ENCODE assay signal across 18 cellular contexts in genomic region chr7:132766660-132767059, GRCh38.
DNase-seq lines count a peak whose midpoint lies in the region; ATAC-seq and TF ChIP-seq lines count a peak whose summit lies in the region.
"Had no signal": no experiment of that assay in that cellular context is flagged by ENCODE, and none has a peak within 500 bp of the region (broad histone marks: within the 10 kb centered on the region; RNA-seq: fewer than 3 reads in every experiment).

No MANE protein-coding gene starts in this region.

- ATAC-seq in CD4-positive, CD25-positive, alpha-beta regulatory T cell (ENCODE audit: low read depth in 2 of 2), result no peak
- ATAC-seq in stimulated activated effector memory CD8-positive, alpha-beta T cell treated with anti-CD3 and anti-CD28 coated beads, Interleukin-12 subunit alpha, Interleukin-12 subunit beta, amount 100 ng/mL, for 72 hours, result peak; percentile 34
- no peak for ATAC-seq in HG02981 (IDR thresholded peaks at IDR 0.05; ENCODE audit: unreplicated experiment)
- no peak for ATAC-seq in CD4-positive, alpha-beta T cell (ENCODE audit: poor library complexity)
- ATAC-seq: CD8-positive, alpha-beta T cell had no signal

- no peak overlapping the region for H3K4me3 Mint-ChIP-seq in CD4-positive, CD25-positive, alpha-beta regulatory T cell
- no peak overlapping the region for H3K4me3 Mint-ChIP-seq in osteocyte (ENCODE audit: unreplicated experiment)
- no peak overlapping the region for H3K4me3 Mint-ChIP-seq in stimulated activated effector memory CD8-positive, alpha-beta T cell treated with anti-CD3 and anti-CD28 coated beads, Interleukin-12 subunit alpha, Interleukin-12 subunit beta, amount 100 ng/mL, for 72 hours
- no peak overlapping the region for H3K4me3 Mint-ChIP-seq in CD4-positive, alpha-beta T cell
- H3K4me3 Mint-ChIP-seq: B cell; CD8-positive, alpha-beta T cell had no signal

- no peak overlapping the region for H3K27ac ChIP-seq in CD4-positive, CD25-positive, alpha-beta regulatory T cell (ENCODE audit: insufficient read depth, low read length, poor library complexity, severe bottlenecking)
- no peak overlapping the region for H3K27ac ChIP-seq in HEK293 (ENCODE audit: extremely low read depth, low read depth, low read length)
- H3K27ac ChIP-seq in CD4-positive, alpha-beta T cell (ENCODE audit: low read depth, low read length), result no peak overlapping the region
- H3K27ac ChIP-seq: 22Rv1; BLaER1 treated with 17β-estradiol and CSF1 and Interleukin-3, amounts not matched to agents 10 nM and 100 nM; C4-2B had no signal

- TF ChIP-seq CTCF in HEK293 (tag by site-specific recombination; IDR thresholded peaks at IDR 0.05) (no peak), osteocyte (IDR thresholded peaks at IDR 0.05) (no peak)
- no peak for TF ChIP-seq CTCF in CD4-positive, alpha-beta T cell (IDR thresholded peaks at IDR 0.05)

- H3K27me3 ChIP-seq in CD4-positive, CD25-positive, alpha-beta regulatory T cell (ENCODE audit: control insufficient read depth, insufficient read depth, low read length), result no peaks in the 10 kb centered on the region
- H3K27me3 ChIP-seq in CD4-positive, alpha-beta T cell (ENCODE audit: control insufficient read depth, insufficient read depth, low read length), result no peaks in the 10 kb centered on the region
- H3K27me3 ChIP-seq: BLaER1 treated with 17β-estradiol and CSF1 and Interleukin-3, amounts not matched to agents 10 nM and 100 nM had no signal

- no peaks in the 10 kb centered on the region for H3K36me3 ChIP-seq in CD4-positive, CD25-positive, alpha-beta regulatory T cell (ENCODE audit: control insufficient read depth, insufficient read depth, low read length)
- no peaks in the 10 kb centered on the region for H3K36me3 ChIP-seq in HEK293 (ENCODE audit: control insufficient read depth in 2 of 2, insufficient read depth in 1 of 2, low read length in 2 of 2)
- H3K36me3 ChIP-seq: BLaER1 treated with 17β-estradiol and CSF1 and Interleukin-3, amounts not matched to agents 10 nM and 100 nM had no signal

- POLR2A ChIA-PET in HEK293 (lab: Yijun Ruan, JAX), result no interaction called here
- POLR2A ChIA-PET in CD4-positive, alpha-beta T cell (lab: Charles Lee), result no interaction called here

- peaks cover 0 to 4% of the 10 kb centered on the region in 2 experiments for H3K9me3 ChIP-seq in CD4-positive, CD25-positive, alpha-beta regulatory T cell (ENCODE audit: control insufficient read depth in 2 of 2, low read length in 2 of 2)
- no peaks in the 10 kb centered on the region for H3K9me3 ChIP-seq in HEK293 (ENCODE audit: control insufficient read depth, insufficient read depth, low read depth, low read length)
- peaks cover 3% of the 10 kb centered on the region for H3K9me3 ChIP-seq in CD4-positive, alpha-beta T cell (ENCODE audit: control insufficient read depth, low read length)
- H3K9me3 ChIP-seq: Caco-2 had no signal

- intact Hi-C loops in CD4-positive, alpha-beta T cell (cut with DNase I, micrococcal nuclease), result no loop called here

- peaks cover 3% of the 10 kb centered on the region for H3K36me3 Mint-ChIP-seq in CD4-positive, CD25-positive, alpha-beta regulatory T cell
- no peaks in the 10 kb centered on the region for H3K36me3 Mint-ChIP-seq in osteocyte (ENCODE audit: unreplicated experiment)
- no peaks in the 10 kb centered on the region for H3K36me3 Mint-ChIP-seq in stimulated activated effector memory CD8-positive, alpha-beta T cell treated with anti-CD3 and anti-CD28 coated beads, Interleukin-12 subunit alpha, Interleukin-12 subunit beta, amount 100 ng/mL, for 72 hours
- H3K36me3 Mint-ChIP-seq in CD4-positive, alpha-beta T cell (ENCODE audit: low read depth), result peaks cover 6% of the 10 kb centered on the region

- H3K9me3 Mint-ChIP-seq in CD4-positive, CD25-positive, alpha-beta regulatory T cell, result peaks cover 0 to 10% (median 3%) of the 10 kb centered on the region in 7 donors
- peaks cover 12% of the 10 kb centered on the region for H3K9me3 Mint-ChIP-seq in osteocyte (ENCODE audit: unreplicated experiment)
- H3K9me3 Mint-ChIP-seq in stimulated activated effector memory CD8-positive, alpha-beta T cell treated with anti-CD3 and anti-CD28 coated beads, Interleukin-12 subunit alpha, Interleukin-12 subunit beta, amount 100 ng/mL, for 72 hours, result peaks cover 9% of the 10 kb centered on the region
- peaks cover 15% of the 10 kb centered on the region for H3K9me3 Mint-ChIP-seq in CD4-positive, alpha-beta T cell

- no peak overlapping the region for H3K4me3 ChIP-seq in CD4-positive, CD25-positive, alpha-beta regulatory T cell (ENCODE audit: low read depth, low read length)
- no peak overlapping the region for H3K4me3 ChIP-seq in HEK293 (ENCODE audit: low read depth, low read length)
- H3K4me3 ChIP-seq: A549; BLaER1 treated with 17β-estradiol and CSF1 and Interleukin-3, amounts not matched to agents 10 nM and 100 nM had no signal

- peaks cover 4 to 26% (median 17%) of the 10 kb centered on the region in 4 donors for H3K4me1 Mint-ChIP-seq in CD4-positive, CD25-positive, alpha-beta regulatory T cell
- H3K4me1 Mint-ChIP-seq in osteocyte (ENCODE audit: unreplicated experiment), result peaks cover 2% of the 10 kb centered on the region
- H3K4me1 Mint-ChIP-seq in stimulated activated effector memory CD8-positive, alpha-beta T cell treated with anti-CD3 and anti-CD28 coated beads, Interleukin-12 subunit alpha, Interleukin-12 subunit beta, amount 100 ng/mL, for 72 hours, result no peaks in the 10 kb centered on the region
- peaks cover 23% of the 10 kb centered on the region for H3K4me1 Mint-ChIP-seq in CD4-positive, alpha-beta T cell (ENCODE audit: low read depth)

- CTCF ChIA-PET in HEK293 (lab: Yijun Ruan, JAX), result no interaction called here
- CTCF ChIA-PET in CD4-positive, alpha-beta T cell (lab: Charles Lee), result no interaction called here

- peak overlapping the region in 2 of 3 donors; percentile 57 to 64 for H3K27ac Mint-ChIP-seq in CD4-positive, CD25-positive, alpha-beta regulatory T cell
- no peak overlapping the region for H3K27ac Mint-ChIP-seq in osteocyte (ENCODE audit: unreplicated experiment)
- H3K27ac Mint-ChIP-seq in stimulated activated effector memory CD8-positive, alpha-beta T cell treated with anti-CD3 and anti-CD28 coated beads, Interleukin-12 subunit alpha, Interleukin-12 subunit beta, amount 100 ng/mL, for 72 hours, result no peak overlapping the region
- H3K27ac Mint-ChIP-seq in CD4-positive, alpha-beta T cell, result no peak overlapping the region
- H3K27ac Mint-ChIP-seq: B cell; CD8-positive, alpha-beta T cell had no signal

- DNase-seq in CD4-positive, CD25-positive, alpha-beta regulatory T cell, result no peak
- peak; percentile 51 for DNase-seq in osteocyte (ENCODE audit: extremely low spot score, unreplicated experiment)
- DNase-seq in stimulated activated effector memory CD8-positive, alpha-beta T cell treated with anti-CD3 and anti-CD28 coated beads, Interleukin-12 subunit alpha, Interleukin-12 subunit beta, amount 100 ng/mL, for 72 hours (ENCODE audit: low spot score in 2 of 2), result no peak
- no peak for DNase-seq in activated CD8-positive, alpha-beta memory T cell treated with anti-CD3 and anti-CD28 coated beads, Interleukin-2, amount 50 U/mL, for 48 hours
- no peak for DNase-seq in CD4-positive, alpha-beta T cell
- DNase-seq: AML-193; Caco-2; Calu3; CD8-positive, alpha-beta T cell; DMS79 treated with DMSO at 0.1 percent for 48 hours; GF-D8 had no signal

- peaks cover 18% of the 10 kb centered on the region for H3K4me1 ChIP-seq in CD4-positive, CD25-positive, alpha-beta regulatory T cell (ENCODE audit: control insufficient read depth, insufficient read depth, low read length, poor library complexity, severe bottlenecking)
- no peaks in the 10 kb centered on the region for H3K4me1 ChIP-seq in HEK293 (ENCODE audit: control insufficient read depth, insufficient read depth, low read length)
- H3K4me1 ChIP-seq: Caco-2 had no signal

- peaks cover 4% of the 10 kb centered on the region for H3K27me3 Mint-ChIP-seq in CD4-positive, CD25-positive, alpha-beta regulatory T cell
- H3K27me3 Mint-ChIP-seq in osteocyte (ENCODE audit: unreplicated experiment), result peaks cover 12% of the 10 kb centered on the region
- H3K27me3 Mint-ChIP-seq in CD4-positive, alpha-beta T cell, result no peaks in the 10 kb centered on the region

TF ChIP-seq in HEK293, 187 proteins besides CTCF, POLR2A, EP300 and RAD21:
- no peak for TF ChIP-seq ZNF354C (tag by site-specific recombination; IDR thresholded peaks at IDR 0.05; ENCODE audit: borderline replicate concordance, low read depth)
- TF ChIP-seq SCRT2 (tag by site-specific recombination; IDR thresholded peaks at IDR 0.05), result 0 out of 2 replicates have a peak, but pooled peaks have one; percentile 34
TF ChIP-seq in HEK293: peak in this region for 1.

Comparison
In these comparisons a context has a peak if more than half of its experiments do, and no peak if none do; other contexts are left out.
1. H3K27ac Mint-ChIP-seq: peak in CD4-positive, CD25-positive, alpha-beta regulatory T cell (2 of 3); none in osteocyte (single experiment), stimulated activated effector memory CD8-positive, alpha-beta T cell treated with anti-CD3 and anti-CD28 coated beads, Interleukin-12 subunit alpha, Interleukin-12 subunit beta, amount 100 ng/mL, for 72 hours (single experiment) and CD4-positive, alpha-beta T cell (single experiment).